20 cellular contexts compared by ENCODE assay signal in genomic region chr20:23244916-23245552, GRCh38.
A peak's percentile ranks its signal among the peaks of the same experiment; 100 is the strongest.
DNase-seq lines count a peak whose midpoint lies in the region; ATAC-seq, FAIRE-seq and TF ChIP-seq lines count a peak whose summit lies in the region.
"Had no signal": no experiment of that assay in that cellular context is flagged by ENCODE, and none has a peak within 500 bp of the region (broad histone marks: within the 10 kb centered on the region; RNA-seq: fewer than 3 reads in every experiment).

No MANE protein-coding gene starts in this region.

- BruUV-seq in K562 (replicated peaks; lab: Mats Ljungman, UMichigan), result no TSS peak

- TF ChIP-seq CTCF in right atrium auricular region (IDR thresholded peaks at IDR 0.05), result no peak
- no peak for TF ChIP-seq CTCF in heart right ventricle (IDR thresholded peaks at IDR 0.05)
- no peak for TF ChIP-seq CTCF in K562 (IDR thresholded peaks at IDR 0.05 in 2 of 3, conservative IDR thresholded peaks at IDR 0.05 in 1 of 3; ENCODE audit: insufficient read depth in 2 of 3, low read depth in 1 of 3, low read length in 3 of 3)

- H3K27ac ChIP-seq in right atrium auricular region (no peak overlapping the region), heart right ventricle (peak overlapping the region in 1 of 10 donors; percentile 77), K562 (ENCODE audit: extremely low read depth, low read depth, low read length) (no peak overlapping the region)
- H3K27ac ChIP-seq in naive thymus-derived CD4-positive, alpha-beta T cell (ENCODE audit: low read depth, low read length), result no peak overlapping the region
- H3K27ac ChIP-seq: cardiac muscle cell, left lung, RWPE1, thoracic aorta had no signal

- H3K4me1 ChIP-seq in right atrium auricular region (peaks cover 0 to 21% of the 10 kb centered on the region in 2 donors), heart right ventricle (peaks cover 0 to 31% (median 22%) of the 10 kb centered on the region in 9 donors), K562 (replicated peaks in 1 of 2; ENCODE audit: control insufficient read depth in 2 of 2, insufficient read depth in 2 of 2, low read length in 2 of 2) (peaks cover 0 to 5% of the 10 kb centered on the region in 2 experiments; a peak in 3 of 5 replicates)
- no peaks in the 10 kb centered on the region for H3K4me1 ChIP-seq in naive thymus-derived CD4-positive, alpha-beta T cell (ENCODE audit: control insufficient read depth in 2 of 2, insufficient read depth in 2 of 2, low read length in 2 of 2)

- no peaks in the 10 kb centered on the region for H3K9me3 ChIP-seq in right atrium auricular region
- no peaks in the 10 kb centered on the region for H3K9me3 ChIP-seq in heart right ventricle
- H3K9me3 ChIP-seq in K562 (replicated peaks; ENCODE audit: control insufficient read depth, insufficient read depth, low read depth, low read length), result no peaks in the 10 kb centered on the region
- no peaks in the 10 kb centered on the region for H3K9me3 ChIP-seq in naive thymus-derived CD4-positive, alpha-beta T cell (ENCODE audit: control insufficient read depth in 2 of 3, low read length in 3 of 3)
- H3K9me3 ChIP-seq: heart left ventricle, left lung, thoracic aorta had no signal

- no peaks in the 10 kb centered on the region for H3K36me3 Mint-ChIP-seq in naive thymus-derived CD4-positive, alpha-beta T cell
- H3K36me3 Mint-ChIP-seq: activated CD4-positive, alpha-beta memory T cell treated with anti-CD3 and anti-CD28 coated beads for 36 hours had no signal

- H3K27me3 ChIP-seq in right atrium auricular region, result no peaks in the 10 kb centered on the region
- peaks cover 0 to 13% (median 0%) of the 10 kb centered on the region in 7 donors for H3K27me3 ChIP-seq in heart right ventricle
- peaks cover 8 to 10% of the 10 kb centered on the region in 2 experiments; a peak in 3 of 5 replicates for H3K27me3 ChIP-seq in K562 (ENCODE audit: control insufficient read depth in 2 of 2, insufficient read depth in 2 of 2, low read length in 2 of 2)
- no peaks in the 10 kb centered on the region for H3K27me3 ChIP-seq in naive thymus-derived CD4-positive, alpha-beta T cell (ENCODE audit: control insufficient read depth in 2 of 2, insufficient read depth in 2 of 2, low read length in 2 of 2)
- H3K27me3 ChIP-seq: cardiac muscle cell, heart left ventricle had no signal

- no peak for FAIRE-seq in K562 (lab: Jason Lieb, UNC)

- H3K9me1 ChIP-seq in K562 (ENCODE audit: control insufficient read depth, insufficient read depth, low read length), result no peaks in the 10 kb centered on the region

- H3K4me3 ChIP-seq in right atrium auricular region (no peak overlapping the region), heart right ventricle (no peak overlapping the region), K562 (no peak overlapping the region)
- H3K4me3 ChIP-seq in naive thymus-derived CD4-positive, alpha-beta T cell (ENCODE audit: low read length), result no peak overlapping the region
- H3K4me3 ChIP-seq: cardiac muscle cell, heart left ventricle, left lung, thoracic aorta had no signal

- POLR2A ChIA-PET in K562 (lab: Yijun Ruan, JAX), result no interaction called here
- POLR2A ChIA-PET in naive thymus-derived CD4-positive, alpha-beta T cell (lab: Charles Lee), result no interaction called here

- no peak overlapping the region for H3K27ac Mint-ChIP-seq in naive thymus-derived CD4-positive, alpha-beta T cell
- H3K27ac Mint-ChIP-seq: activated CD4-positive, alpha-beta memory T cell treated with anti-CD3 and anti-CD28 coated beads for 36 hours; activated naive CD4-positive, alpha-beta T cell treated with anti-CD3 and anti-CD28 coated beads for 36 hours had no signal

- WGBS in heart right ventricle, 2 donors, result 89 to 92% methylated on average over 13 of the region's 13 CpGs
- 49% methylated on average over 5 of the region's 13 CpGs for WGBS in K562 (ENCODE audit: insufficient coverage, low coverage, missing lambda C conversion rate)

- peaks cover 0 to 6% (median 0%) of the 10 kb centered on the region in 7 donors for H3K4me1 Mint-ChIP-seq in naive thymus-derived CD4-positive, alpha-beta T cell

- DNase-seq in right atrium auricular region (ENCODE audit: low spot score), result peak; percentile 50
- DNase-seq in heart right ventricle, result no peak
- DNase-seq in K562 (ENCODE audit: extremely low read depth in 1 of 4, low spot score in 3 of 4), result no peak
- no peak for DNase-seq in naive thymus-derived CD4-positive, alpha-beta T cell
- DNase-seq in NCI-H748 treated with DMSO at 0.1 percent for 48 hours (lab: John Stamatoyannopoulos, UW), result no peak
- DNase-seq in NCI-H2171 (lab: John Stamatoyannopoulos, UW), result no peak
- no peak for DNase-seq in OCI-M1 (lab: John Stamatoyannopoulos, UW)
- no peak for DNase-seq in SKM-1 treated with dmso at 0.1 percent for 144 hours (lab: John Stamatoyannopoulos, UW; ENCODE audit: unreplicated experiment)
- DNase-seq: activated T-cell treated with anti-CD3 and anti-CD28 coated beads, Interleukin-2, amount 50 U/mL, for 4 hours; MM.1S; NCI-H1417 treated with DMSO at 0.1 percent for 48 hours; NCI-H524 treated with DMSO at 0.1 percent for 48 hours; SW 1271 had no signal

- CTCF ChIA-PET in K562 (lab: Yijun Ruan, JAX; ENCODE audit: low intra/inter-chr PET ratio), result interaction anchor here (1.4 kb wide), 1 partner anchor 553 kb away, joined by 4 read pairs; no protein-coding TSS in a partner anchor
- CTCF ChIA-PET in naive thymus-derived CD4-positive, alpha-beta T cell (lab: Charles Lee), result no interaction called here

- no peak for TF ChIP-seq RAD21 in K562 (CRISPR knock-in tag; conservative IDR thresholded peaks at IDR 0.05 in 1 of 2, IDR thresholded peaks at IDR 0.05 in 1 of 2)

- H3K9me3 Mint-ChIP-seq in naive thymus-derived CD4-positive, alpha-beta T cell, result peaks cover 0 to 18% (median 0%) of the 10 kb centered on the region in 11 donors
- H3K9me3 Mint-ChIP-seq: activated CD4-positive, alpha-beta memory T cell treated with anti-CD3 and anti-CD28 coated beads for 36 hours; activated naive CD4-positive, alpha-beta T cell treated with anti-CD3 and anti-CD28 coated beads for 36 hours; activated T-cell treated with anti-CD3 and anti-CD28 coated beads, Interleukin-2, amount 50 U/mL, for 4 hours had no signal

- no peak overlapping the region for H3K4me2 ChIP-seq in K562 (ENCODE audit: insufficient read depth, low read length)

- no peaks in the 10 kb centered on the region for H4K20me1 ChIP-seq in K562 (replicated peaks; ENCODE audit: control insufficient read depth, insufficient read depth, low read length)

- intact Hi-C loops in heart right ventricle (cut with DNase I), result loop anchor here in 9 of 10 donors (5.0 to 10.0 kb wide), 11 partner anchors 50 to 553 kb away; no protein-coding TSS in a partner anchor
- intact Hi-C loops in K562 (cut with micrococcal nuclease), result no loop called here
- intact Hi-C loops in naive thymus-derived CD4-positive, alpha-beta T cell (cut with micrococcal nuclease), result loop anchor here in 1 of 2 donors (2.0 kb wide), 1 partner anchor 554 kb away; no protein-coding TSS in a partner anchor

- peaks cover 0 to 26% (median 11%) of the 10 kb centered on the region in 5 donors for H3K27me3 Mint-ChIP-seq in naive thymus-derived CD4-positive, alpha-beta T cell

- TF ChIP-seq EP300 in K562 (IDR thresholded peaks at IDR 0.05; ENCODE audit: low read length), result no peak

- H3K79me2 ChIP-seq in K562 (ENCODE audit: control insufficient read depth, insufficient read depth, low read length), result no peaks in the 10 kb centered on the region

- H3K4me3 Mint-ChIP-seq in naive thymus-derived CD4-positive, alpha-beta T cell, result no peak overlapping the region
- H3K4me3 Mint-ChIP-seq: activated CD4-positive, alpha-beta memory T cell treated with anti-CD3 and anti-CD28 coated beads for 36 hours; activated naive CD4-positive, alpha-beta T cell treated with anti-CD3 and anti-CD28 coated beads for 36 hours; activated T-cell treated with anti-CD3 and anti-CD28 coated beads, Interleukin-2, amount 50 U/mL, for 4 hours had no signal

- no peak for TF ChIP-seq POLR2A in K562 (conservative IDR thresholded peaks at IDR 0.05)

- ATAC-seq in heart right ventricle (no peak), K562 (no peak)
- peak; percentile 21 for ATAC-seq in naive thymus-derived CD4-positive, alpha-beta T cell
- ATAC-seq: activated T-cell treated with anti-CD3 and anti-CD28 coated beads, Interleukin-2, amount 50 U/mL, for 4 hours had no signal

- in situ Hi-C loops in K562 (cut with MboI), result no loop called here

- no peak overlapping the region for H3K9ac ChIP-seq in K562 (ENCODE audit: insufficient read depth in 1 of 2, low read depth in 2 of 2, low read length in 2 of 2)

- H2AFZ ChIP-seq in K562 (ENCODE audit: low read depth, low read length), result peak overlapping the region; percentile 22; the same call in 1 of the 2 replicates

- H3K36me3 ChIP-seq in right atrium auricular region (no peaks in the 10 kb centered on the region), heart right ventricle (no peaks in the 10 kb centered on the region), K562 (ENCODE audit: control insufficient read depth, insufficient read depth, low read length) (no peaks in the 10 kb centered on the region)
- H3K36me3 ChIP-seq in naive thymus-derived CD4-positive, alpha-beta T cell (ENCODE audit: control insufficient read depth in 2 of 3, insufficient read depth in 3 of 3, low read length in 3 of 3), result no peaks in the 10 kb centered on the region
- H3K36me3 ChIP-seq: cardiac muscle cell, heart left ventricle, left lung, thoracic aorta had no signal

TF ChIP-seq in K562, 482 proteins besides CTCF, POLR2A, EP300 and RAD21 (continues in another document):
- TF ChIP-seq, protein P1, sequence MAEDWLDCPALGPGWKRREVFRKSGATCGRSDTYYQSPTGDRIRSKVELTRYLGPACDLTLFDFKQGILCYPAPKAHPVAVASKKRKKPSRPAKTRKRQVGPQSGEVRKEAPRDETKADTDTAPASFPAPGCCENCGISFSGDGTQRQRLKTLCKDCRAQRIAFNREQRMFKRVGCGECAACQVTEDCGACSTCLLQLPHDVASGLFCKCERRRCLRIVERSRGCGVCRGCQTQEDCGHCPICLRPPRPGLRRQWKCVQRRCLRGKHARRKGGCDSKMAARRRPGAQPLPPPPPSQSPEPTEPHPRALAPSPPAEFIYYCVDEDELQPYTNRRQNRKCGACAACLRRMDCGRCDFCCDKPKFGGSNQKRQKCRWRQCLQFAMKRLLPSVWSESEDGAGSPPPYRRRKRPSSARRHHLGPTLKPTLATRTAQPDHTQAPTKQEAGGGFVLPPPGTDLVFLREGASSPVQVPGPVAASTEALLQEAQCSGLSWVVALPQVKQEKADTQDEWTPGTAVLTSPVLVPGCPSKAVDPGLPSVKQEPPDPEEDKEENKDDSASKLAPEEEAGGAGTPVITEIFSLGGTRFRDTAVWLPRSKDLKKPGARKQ (CRISPR knock-in tag; IDR thresholded peaks at IDR 0.05), result no peak
- TF ChIP-seq IFI16 (CRISPR knock-in tag; IDR thresholded peaks at IDR 0.05), result no peak
